14 cellular contexts compared by ENCODE assay signal in genomic region chr13:47415048-47415447, GRCh38.
"Had no signal": no experiment of that assay in that cellular context is flagged by ENCODE, and none has a peak within 500 bp of the region (broad histone marks: within the 10 kb centered on the region; RNA-seq: fewer than 3 reads in every experiment).

No MANE protein-coding gene starts in this region.

- H3K27me3 ChIP-seq: tibial nerve had no signal

- H3K4me3 ChIP-seq: coronary artery, tibial nerve had no signal

- DNase-seq: activated CD4-positive, alpha-beta memory T cell treated with anti-CD3 and anti-CD28 coated beads for 36 hours; activated CD4-positive, CD25-positive, alpha-beta regulatory T cell treated with anti-CD3 and anti-CD28 coated beads, Interleukin-2, amount 50 U/mL, for 72 hours; activated gamma-delta T cell; activated naive CD8-positive, alpha-beta T cell treated with anti-CD3 and anti-CD28 coated beads for 36 hours; activated T-cell treated with anti-CD3 and anti-CD28 coated beads, Interleukin-2, amount 50 U/mL, for 48 hours; anterior cingulate cortex; effector CD4-positive, alpha-beta T cell; hypothalamus; kidney glomerular epithelial cell; naive B cell; small intestine; SW 1271 had no signal

- H3K9me3 ChIP-seq: tibial nerve had no signal

- H3K36me3 ChIP-seq: tibial nerve had no signal

- H3K27ac ChIP-seq: coronary artery, tibial nerve had no signal

- H3K4me1 ChIP-seq: tibial nerve had no signal
